In the genomic region with DNA sequence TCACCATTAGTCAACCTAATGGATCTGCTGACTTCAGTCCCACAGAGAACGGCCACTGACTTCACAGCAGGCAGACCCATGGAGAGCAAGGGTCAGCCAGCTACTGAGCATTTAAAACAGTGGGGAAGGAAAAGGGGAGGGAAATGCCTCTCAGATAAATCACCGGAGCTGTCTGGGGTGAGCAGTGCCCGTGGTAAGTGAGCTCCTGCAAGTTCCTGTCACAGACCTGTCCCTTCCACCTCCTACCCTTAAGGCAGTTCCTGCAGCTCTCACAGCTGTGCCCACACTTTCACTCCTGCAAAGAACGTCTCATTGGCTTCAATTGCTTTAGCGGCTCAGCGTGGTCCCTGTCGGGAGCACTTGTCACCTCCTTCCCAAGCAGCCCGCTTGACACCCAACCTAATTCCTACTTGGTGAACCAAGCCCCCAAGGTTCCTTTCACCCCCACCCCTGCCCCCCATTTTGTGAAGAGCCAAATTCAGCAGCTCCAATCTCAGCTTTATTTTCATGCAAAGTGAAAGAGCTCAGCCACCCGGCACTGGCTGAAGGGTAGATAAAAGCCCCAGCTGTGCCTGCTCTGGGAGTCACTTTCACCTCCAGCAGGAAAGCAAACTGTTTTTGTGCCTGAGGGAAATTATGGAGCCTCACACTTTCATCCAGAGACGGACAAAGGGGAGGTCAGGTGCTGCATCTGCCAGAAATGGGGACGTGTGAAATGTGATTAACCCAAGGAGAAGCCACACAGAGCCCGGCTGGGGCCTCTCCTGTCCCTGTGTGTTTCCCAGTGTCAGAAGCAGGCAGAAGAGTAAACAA, we compare ENCODE assay signal across 9 cellular contexts.
DNase-seq lines count a peak whose midpoint lies in the region; ATAC-seq and TF ChIP-seq lines count a peak whose summit lies in the region.
"Had no signal": no experiment of that assay in that cellular context is flagged by ENCODE, and none has a peak within 500 bp of the region (broad histone marks: within the 10 kb centered on the region; RNA-seq: fewer than 3 reads in every experiment).

No MANE protein-coding gene starts in this region.

- TF ChIP-seq CTCF in Peyer's patch (IDR thresholded peaks at IDR 0.05) (no peak), esophagus muscularis mucosa (IDR thresholded peaks at IDR 0.05) (no peak), nephron (IDR thresholded peaks at IDR 0.05; ENCODE audit: unreplicated experiment in 3 of 3) (no peak)

- H3K4me3 ChIP-seq in Peyer's patch (peak overlapping the region; percentile 20 to 48 (median 24)), esophagus muscularis mucosa (peak overlapping the region; percentile 28 to 46 (median 33))
- H3K4me3 ChIP-seq: A549 had no signal

- H3K27me3 Mint-ChIP-seq in nephron (ENCODE audit: low read depth), result peaks cover 33% of the 10 kb centered on the region

- H3K36me3 ChIP-seq in Peyer's patch (no peaks in the 10 kb centered on the region), esophagus muscularis mucosa (no peaks in the 10 kb centered on the region)

- H3K4me3 Mint-ChIP-seq in nephron, result peak overlapping the region; percentile 77 to 82 (median 79)

- intact Hi-C loops in esophagus muscularis mucosa (cut with DNase I), result no loop called here

- peaks cover 7% of the 10 kb centered on the region for H3K36me3 Mint-ChIP-seq in nephron (ENCODE audit: low read depth)

- H3K27me3 ChIP-seq in Peyer's patch (no peaks in the 10 kb centered on the region), esophagus muscularis mucosa (no peaks in the 10 kb centered on the region)

- H3K27ac ChIP-seq in Peyer's patch (peak overlapping the region in 1 of 4 donors; percentile 10), esophagus muscularis mucosa (replicated peaks in 1 of 4) (peak overlapping the region in 2 of 4 donors; percentile 10 to 40)
- H3K27ac ChIP-seq: A549 had no signal

- H3K4me1 ChIP-seq in Peyer's patch (no peaks in the 10 kb centered on the region), esophagus muscularis mucosa (peaks cover 0 to 7% (median 4%) of the 10 kb centered on the region in 4 donors)
- H3K4me1 ChIP-seq: A549 had no signal

- in situ Hi-C loops in G401 (cut with HindIII; ENCODE audit: low sequenced_read_pairs), result no loop called here

- WGBS in esophagus muscularis mucosa, result 39% methylated on average over 12 of the region's 12 CpGs

- peaks cover 24% of the 10 kb centered on the region for H3K9me3 Mint-ChIP-seq in nephron

- peaks cover 24% of the 10 kb centered on the region for H3K4me1 Mint-ChIP-seq in nephron

- no peak for TF ChIP-seq EP300 in esophagus muscularis mucosa (IDR thresholded peaks at IDR 0.05)

- ATAC-seq in HG02973 (IDR thresholded peaks at IDR 0.05; ENCODE audit: unreplicated experiment), result peak; percentile 51
- ATAC-seq: A549 had no signal

- no peaks in the 10 kb centered on the region for H3K9me3 ChIP-seq in Peyer's patch
- H3K9me3 ChIP-seq in esophagus muscularis mucosa, result peaks cover 0 to 5% (median 0%) of the 10 kb centered on the region in 4 donors
- H3K9me3 ChIP-seq: A549 had no signal

- no peak for TF ChIP-seq POLR2A in Peyer's patch (IDR thresholded peaks at IDR 0.05)
- no peak for TF ChIP-seq POLR2A in esophagus muscularis mucosa (IDR thresholded peaks at IDR 0.05; ENCODE audit: low read depth)

- H3K27ac Mint-ChIP-seq in nephron, result peak overlapping the region in 2 of 3 experiments; percentile 68 to 80

- DNase-seq in NCI-H1694 treated with DMSO at 0.1 percent for 48 hours (lab: John Stamatoyannopoulos, UW) (peak; percentile 13), NCI-H1694 (lab: John Stamatoyannopoulos, UW) (no peak), Peyer's patch (no peak), esophagus muscularis mucosa (ENCODE audit: extremely low spot score) (no peak), G401 (ENCODE audit: low spot score) (no peak), SKM-1 (lab: John Stamatoyannopoulos, UW; ENCODE audit: unreplicated experiment) (no peak)
